9 cellular contexts compared by ENCODE assay signal in the genomic region with DNA sequence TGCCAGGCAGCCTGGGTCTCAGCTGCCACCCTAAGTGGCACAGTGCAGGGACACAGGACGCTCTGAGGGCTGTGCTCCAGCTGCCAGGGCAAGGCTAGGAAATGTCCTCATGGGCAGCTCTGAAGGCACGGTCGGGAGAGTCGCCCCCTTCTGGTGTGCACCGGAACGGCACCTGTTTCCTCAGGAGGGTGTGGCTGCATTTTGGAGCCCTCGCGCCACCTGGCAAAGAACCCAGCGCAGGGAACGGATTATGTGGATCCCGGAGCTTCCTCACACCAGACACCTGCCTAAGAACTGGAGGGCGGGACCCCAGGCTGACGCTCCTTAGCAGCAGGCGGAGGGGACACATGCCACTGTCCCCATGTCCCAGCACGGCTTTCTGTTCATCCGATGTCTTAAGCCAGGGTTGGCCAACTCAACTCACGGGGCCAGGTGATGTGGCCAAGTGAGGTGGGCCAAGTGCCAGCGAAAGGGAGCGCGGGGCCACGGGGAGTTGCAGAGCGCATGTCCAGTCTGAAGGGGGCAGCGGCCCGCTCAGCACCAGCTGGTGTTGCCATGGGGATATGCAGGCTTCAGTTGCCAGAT. TPM values are rescaled to one million over a fixed set of nuclear protein-coding genes. Genes with fewer than 3 reads are reported as not detected.
A peak's percentile ranks its signal among the peaks of the same experiment; 100 is the strongest.
DNase-seq lines count a peak whose midpoint lies in the region; ATAC-seq, FAIRE-seq and TF ChIP-seq lines count a peak whose summit lies in the region.
"Had no signal": no experiment of that assay in that cellular context is flagged by ENCODE, and none has a peak within 500 bp of the region (broad histone marks: within the 10 kb centered on the region; RNA-seq: fewer than 3 reads in every experiment).

No MANE protein-coding gene starts in this region.

- no peaks in the 10 kb centered on the region for H3K36me3 Mint-ChIP-seq in activated CD4-positive, alpha-beta T cell treated with anti-CD3 and anti-CD28 coated beads for 36 hours (ENCODE audit: low read depth)
- no peaks in the 10 kb centered on the region for H3K36me3 Mint-ChIP-seq in stimulated activated effector memory CD8-positive, alpha-beta T cell treated with anti-CD3 and anti-CD28 coated beads, Interleukin-12 subunit alpha, Interleukin-12 subunit beta, amount 100 ng/mL, for 72 hours
- H3K36me3 Mint-ChIP-seq: naive thymus-derived CD4-positive, alpha-beta T cell had no signal

- intact Hi-C loops in activated CD4-positive, alpha-beta T cell treated with anti-CD3 and anti-CD28 coated beads for 36 hours (cut with DNase I, micrococcal nuclease): loop anchor here (1.0 to 5.0 kb wide), 2 partner anchors 98 to 114 kb away; a partner anchor contains a TSS

- peak; percentile 70 for DNase-seq in activated CD4-positive, alpha-beta T cell treated with anti-CD3 and anti-CD28 coated beads for 36 hours
- no peak for DNase-seq in activated CD4-positive, alpha-beta T cell treated with anti-CD3 and anti-CD28 coated beads for 4 hours
- peak; percentile 41 for DNase-seq in SK-MEL-5 (ENCODE audit: low read depth, low spot score)
- no peak for DNase-seq in fibroblast of mammary gland (ENCODE audit: low read depth)
- DNase-seq in stimulated activated effector memory CD8-positive, alpha-beta T cell treated with anti-CD3 and anti-CD28 coated beads, Interleukin-12 subunit alpha, Interleukin-12 subunit beta, amount 100 ng/mL, for 72 hours (ENCODE audit: low spot score in 2 of 2): peak; percentile 13 to 69
- no peak for DNase-seq in GM19239 (ENCODE audit: insufficient read length, low spot score)
- DNase-seq in SKM-1 (lab: John Stamatoyannopoulos, UW; ENCODE audit: unreplicated experiment): no peak
- no peak for DNase-seq in kidney glomerular epithelial cell (lab: John Stamatoyannopoulos, UW)

- no peak for ATAC-seq in activated CD4-positive, alpha-beta T cell treated with anti-CD3 and anti-CD28 coated beads for 36 hours
- peak; percentile 29 for ATAC-seq in stimulated activated effector memory CD8-positive, alpha-beta T cell treated with anti-CD3 and anti-CD28 coated beads, Interleukin-12 subunit alpha, Interleukin-12 subunit beta, amount 100 ng/mL, for 72 hours
- ATAC-seq: naive thymus-derived CD4-positive, alpha-beta T cell had no signal

- in situ Hi-C loops in SK-MEL-5 (cut with HindIII; ENCODE audit: low pct_unique_long_range_greater_than_20kb, low sequenced_read_pairs): no loop called here

- no peak overlapping the region for H3K4me3 Mint-ChIP-seq in activated CD4-positive, alpha-beta T cell treated with anti-CD3 and anti-CD28 coated beads for 36 hours
- no peak overlapping the region for H3K4me3 Mint-ChIP-seq in stimulated activated effector memory CD8-positive, alpha-beta T cell treated with anti-CD3 and anti-CD28 coated beads, Interleukin-12 subunit alpha, Interleukin-12 subunit beta, amount 100 ng/mL, for 72 hours
- H3K4me3 Mint-ChIP-seq: naive thymus-derived CD4-positive, alpha-beta T cell had no signal

- H3K9me3 Mint-ChIP-seq in activated CD4-positive, alpha-beta T cell treated with anti-CD3 and anti-CD28 coated beads for 36 hours (ENCODE audit: low read depth): no peaks in the 10 kb centered on the region
- no peaks in the 10 kb centered on the region for H3K9me3 Mint-ChIP-seq in stimulated activated effector memory CD8-positive, alpha-beta T cell treated with anti-CD3 and anti-CD28 coated beads, Interleukin-12 subunit alpha, Interleukin-12 subunit beta, amount 100 ng/mL, for 72 hours

- H3K27ac Mint-ChIP-seq in activated CD4-positive, alpha-beta T cell treated with anti-CD3 and anti-CD28 coated beads for 36 hours: no peak overlapping the region
- H3K27ac Mint-ChIP-seq in stimulated activated effector memory CD8-positive, alpha-beta T cell treated with anti-CD3 and anti-CD28 coated beads, Interleukin-12 subunit alpha, Interleukin-12 subunit beta, amount 100 ng/mL, for 72 hours: no peak overlapping the region
- H3K27ac Mint-ChIP-seq: naive thymus-derived CD4-positive, alpha-beta T cell had no signal

- CTCF ChIA-PET in activated CD4-positive, alpha-beta T cell treated with anti-CD3 and anti-CD28 coated beads for 36 hours (lab: Charles Lee): interaction anchor here (0.6 to 8.5 kb wide), 16 partner anchors 9 to 318 kb away, joined by 3 to 283 read pairs (median 4); no protein-coding TSS in a partner anchor

- peaks cover 10% of the 10 kb centered on the region for H3K27me3 Mint-ChIP-seq in activated CD4-positive, alpha-beta T cell treated with anti-CD3 and anti-CD28 coated beads for 36 hours

- POLR2A ChIA-PET in activated CD4-positive, alpha-beta T cell treated with anti-CD3 and anti-CD28 coated beads for 36 hours (lab: Charles Lee): no interaction called here

- peak; percentile 38 for TF ChIP-seq CTCF in fibroblast of mammary gland (conservative IDR thresholded peaks at IDR 0.05; ENCODE audit: control insufficient read depth, insufficient read depth, low read depth, low read length)

- peaks cover 4% of the 10 kb centered on the region for H3K4me1 Mint-ChIP-seq in activated CD4-positive, alpha-beta T cell treated with anti-CD3 and anti-CD28 coated beads for 36 hours
- H3K4me1 Mint-ChIP-seq in stimulated activated effector memory CD8-positive, alpha-beta T cell treated with anti-CD3 and anti-CD28 coated beads, Interleukin-12 subunit alpha, Interleukin-12 subunit beta, amount 100 ng/mL, for 72 hours: peaks cover 8% of the 10 kb centered on the region

- FAIRE-seq in GM19239 (lab: Jason Lieb, UNC): no peak

- no peak overlapping the region for H3K4me3 ChIP-seq in fibroblast of mammary gland (ENCODE audit: control insufficient read depth, low read depth, low read length)

RNA-seq across cellular contexts. Expression of a gene that starts 5.1 kb away (rescaled TPM):
- not detected for total RNA-seq in activated CD4-positive, alpha-beta T cell treated with anti-CD3 and anti-CD28 coated beads for 36 hours
- total RNA-seq in SK-MEL-5 (2014; rRNA removed; shearing (Covaris generic)): not detected in 2 replicates
- polyA plus RNA-seq in SK-MEL-5 (2015; cell fraction: cytosol; rRNA removed): not detected in 2 replicates
- polyA plus RNA-seq in SK-MEL-5 (2015; cell fraction: nucleus; rRNA removed): not detected in 2 replicates
- total RNA-seq: naive thymus-derived CD4-positive, alpha-beta T cell had no signal
- polyA plus RNA-seq: naive thymus-derived CD4-positive, alpha-beta T cell had no signal

RNA-seq across cellular contexts. Expression of a gene that starts 36.0 kb away (rescaled TPM):
- total RNA-seq in activated CD4-positive, alpha-beta T cell treated with anti-CD3 and anti-CD28 coated beads for 36 hours: not detected
- total RNA-seq in SK-MEL-5 (2014; rRNA removed; shearing (Covaris generic)): not detected in 2 replicates
- polyA plus RNA-seq in SK-MEL-5 (2015; cell fraction: cytosol; rRNA removed): not detected in 2 replicates
- polyA plus RNA-seq in SK-MEL-5 (2015; cell fraction: nucleus; rRNA removed): not detected in 2 replicates
- total RNA-seq: naive thymus-derived CD4-positive, alpha-beta T cell had no signal
- polyA plus RNA-seq: naive thymus-derived CD4-positive, alpha-beta T cell had no signal

Comparison
In these comparisons a context has a peak if more than half of its experiments do, and no peak if none do; other contexts are left out.
1. DNase-seq: peak in activated CD4-positive, alpha-beta T cell treated with anti-CD3 and anti-CD28 coated beads for 36 hours (single experiment), SK-MEL-5 (single experiment) and stimulated activated effector memory CD8-positive, alpha-beta T cell treated with anti-CD3 and anti-CD28 coated beads, Interleukin-12 subunit alpha, Interleukin-12 subunit beta, amount 100 ng/mL, for 72 hours (2 of 2); none in activated CD4-positive, alpha-beta T cell treated with anti-CD3 and anti-CD28 coated beads for 4 hours (0 of 2), fibroblast of mammary gland (single experiment), GM19239 (single experiment), SKM-1 (single experiment) and kidney glomerular epithelial cell (single experiment).